1 cellular context compared by ENCODE assay signal in genomic region chr17:78134899-78135385, GRCh38.
TF ChIP-seq lines count a peak whose summit lies in the region.

No MANE protein-coding gene starts in this region.

TF ChIP-seq in IMR-90, 13 proteins besides CTCF, POLR2A, EP300 and RAD21:
- TF ChIP-seq MAFK (IDR thresholded peaks at IDR 0.05; ENCODE audit: low read depth, low read length) (no peak), USF2 (IDR thresholded peaks at IDR 0.05; ENCODE audit: low read depth, low read length) (no peak), SMC3 (IDR thresholded peaks at IDR 0.05; ENCODE audit: low read depth, low read length) (no peak), CHD1 (IDR thresholded peaks at IDR 0.05; ENCODE audit: low read depth, low read length) (no peak), CEBPB (IDR thresholded peaks at IDR 0.05; ENCODE audit: low read depth, low read length) (no peak), BHLHE40 (IDR thresholded peaks at IDR 0.05; ENCODE audit: low read depth, low read length) (no peak), RFX5 (IDR thresholded peaks at IDR 0.05; ENCODE audit: low read depth, low read length) (no peak), FOS (IDR thresholded peaks at IDR 0.05; ENCODE audit: low read depth, low read length) (no peak), MAZ (IDR thresholded peaks at IDR 0.05; ENCODE audit: borderline replicate concordance, low read depth, low read length) (no peak), ELK1 (IDR thresholded peaks at IDR 0.05; ENCODE audit: borderline replicate concordance, low read depth, low read length) (no peak), MXI1 (IDR thresholded peaks at IDR 0.05; ENCODE audit: borderline replicate concordance, low read depth, low read length) (no peak)
